ENCODE assay signal across 8 cellular contexts in genomic region chr11:60915250-60915914, GRCh38. TPM values are rescaled to one million over a fixed set of nuclear protein-coding genes. Genes with fewer than 3 reads are reported as not detected.
DNase-seq lines count a peak whose midpoint lies in the region; ATAC-seq and TF ChIP-seq lines count a peak whose summit lies in the region.

No MANE protein-coding gene starts in this region.

- peak overlapping the region; percentile 99 for H2AFZ ChIP-seq in osteoblast (ENCODE audit: low read length)

- no peaks in the 10 kb centered on the region for H3K27me3 Mint-ChIP-seq in activated T-helper 17 cell treated with anti-CD3 and anti-CD28 coated beads, Interleukin-2, amount 50 U/mL, for 72 hours

- peak overlapping the region; percentile 87 for H3K27ac Mint-ChIP-seq in activated T-helper 17 cell treated with anti-CD3 and anti-CD28 coated beads, Interleukin-2, amount 50 U/mL, for 72 hours

- peak; percentile 38 for ATAC-seq in HG02973 (IDR thresholded peaks at IDR 0.05; ENCODE audit: unreplicated experiment)
- ATAC-seq in activated T-helper 17 cell treated with anti-CD3 and anti-CD28 coated beads, Interleukin-2, amount 50 U/mL, for 72 hours (replicated peaks), result peak; percentile 66

- peaks cover 3% of the 10 kb centered on the region for H4K20me1 ChIP-seq in osteoblast (ENCODE audit: insufficient read depth, low read length)

- H3K4me1 ChIP-seq in osteoblast (ENCODE audit: insufficient read depth, low read length) (peaks cover 22% of the 10 kb centered on the region), thymus (ENCODE audit: control insufficient read depth, insufficient read depth, low read length) (peaks cover 36% of the 10 kb centered on the region)

- peak overlapping the region; percentile 99 for H3K4me2 ChIP-seq in osteoblast (ENCODE audit: insufficient read depth, low read length)

- TF ChIP-seq CTCF in foreskin fibroblast (IDR thresholded peaks at IDR 0.05; ENCODE audit: low read depth, low read length) (peak; percentile 14), osteoblast (IDR thresholded peaks at IDR 0.05; ENCODE audit: extremely low read depth, low read depth, low read length) (peak; percentile 40)

- peak; percentile 81 for DNase-seq in NK-92 treated with Interleukin-12 subunit alpha and Interleukin-12 subunit beta, amount 100 ng/mL, for 24 hours (lab: John Stamatoyannopoulos, UW)
- DNase-seq in NK-92 (lab: John Stamatoyannopoulos, UW; ENCODE audit: unreplicated experiment) (no peak), RKO (ENCODE audit: low spot score) (peak; percentile 89), foreskin fibroblast (peak; percentile 64 to 87), osteoblast (ENCODE audit: insufficient read length, low spot score, missing footprints) (peak; percentile 95)

- H3K4me1 Mint-ChIP-seq in activated T-helper 17 cell treated with anti-CD3 and anti-CD28 coated beads, Interleukin-2, amount 50 U/mL, for 72 hours, result peaks cover 38% of the 10 kb centered on the region

- H3K4me3 ChIP-seq in foreskin fibroblast (ENCODE audit: low read depth in 1 of 2, low read length in 2 of 2) (peak overlapping the region; percentile 69 to 79), osteoblast (ENCODE audit: insufficient read depth, low read length) (peak overlapping the region; percentile 89), thymus (ENCODE audit: low read length) (peak overlapping the region; percentile 68)

- H3K79me2 ChIP-seq in osteoblast (ENCODE audit: insufficient read depth, low read length), result peaks cover 31% of the 10 kb centered on the region

- WGBS in thymus, result 3% methylated on average over 17 of the region's 17 CpGs

- H3K36me3 ChIP-seq in osteoblast (ENCODE audit: insufficient read depth, low read length) (peaks cover under 1% of the 10 kb centered on the region), thymus (ENCODE audit: control insufficient read depth, insufficient read depth) (peaks cover 10% of the 10 kb centered on the region)

- no peaks in the 10 kb centered on the region for H3K9me3 Mint-ChIP-seq in activated T-helper 17 cell treated with anti-CD3 and anti-CD28 coated beads, Interleukin-2, amount 50 U/mL, for 72 hours

- peaks cover 42% of the 10 kb centered on the region for H3K36me3 Mint-ChIP-seq in activated T-helper 17 cell treated with anti-CD3 and anti-CD28 coated beads, Interleukin-2, amount 50 U/mL, for 72 hours (ENCODE audit: low read depth)

- H3K27ac ChIP-seq in osteoblast (ENCODE audit: low read depth, low read length), result peak overlapping the region; percentile 46
- peak overlapping the region; percentile 88 for H3K27ac ChIP-seq in thymus (ENCODE audit: low read depth)

- peak overlapping the region; percentile 93 for H3K4me3 Mint-ChIP-seq in activated T-helper 17 cell treated with anti-CD3 and anti-CD28 coated beads, Interleukin-2, amount 50 U/mL, for 72 hours

- H3K27me3 ChIP-seq in osteoblast (ENCODE audit: insufficient read depth, low read length) (peaks cover 13% of the 10 kb centered on the region), thymus (ENCODE audit: control insufficient read depth, insufficient read depth) (no peaks in the 10 kb centered on the region)

- H3K9me3 ChIP-seq in osteoblast (ENCODE audit: low read depth, low read length) (no peaks in the 10 kb centered on the region), thymus (ENCODE audit: control insufficient read depth) (no peaks in the 10 kb centered on the region)

RNA-seq across cellular contexts. Expression of gene TMEM109, which starts 1.4 kb away (rescaled TPM):
- total RNA-seq in activated T-helper 17 cell treated with anti-CD3 and anti-CD28 coated beads, Interleukin-2, amount 50 U/mL, for 72 hours, result 10 to 100 TPM; 42.8 to 99.7 TPM
- 36.6 and 38.6 TPM in 2 replicates for total RNA-seq in osteoblast
- 58.1 TPM for polyA plus RNA-seq in thymus

RNA-seq across cellular contexts. Expression of gene TMEM132A, which starts 8.9 kb away (rescaled TPM):
- under 1 TPM in 1 of 2 donors, not detected in 1; 0.29 TPM for total RNA-seq in activated T-helper 17 cell treated with anti-CD3 and anti-CD28 coated beads, Interleukin-2, amount 50 U/mL, for 72 hours
- total RNA-seq in osteoblast, result 12.1 and 19.5 TPM in 2 replicates
- 5.7 TPM for polyA plus RNA-seq in thymus

RNA-seq across cellular contexts. Expression of gene PRPF19, which starts 9.0 kb away (rescaled TPM):
- 100 to 1,000 TPM in 1 of 2 donors, 10 to 100 TPM in 1; 80.2 to 165 TPM for total RNA-seq in activated T-helper 17 cell treated with anti-CD3 and anti-CD28 coated beads, Interleukin-2, amount 50 U/mL, for 72 hours
- total RNA-seq in osteoblast, result 39.8 and 46.0 TPM in 2 replicates
- 49.2 TPM for polyA plus RNA-seq in thymus

RNA-seq across cellular contexts. Expression of gene SLC15A3, which starts 36.6 kb away (rescaled TPM):
- 1 to 10 TPM; 1.0 to 1.3 TPM for total RNA-seq in activated T-helper 17 cell treated with anti-CD3 and anti-CD28 coated beads, Interleukin-2, amount 50 U/mL, for 72 hours
- 10.9 and 13.0 TPM in 2 replicates for total RNA-seq in osteoblast
- 37.5 TPM for polyA plus RNA-seq in thymus

RNA-seq across cellular contexts. Expression of gene ZP1, which starts 48.0 kb away (rescaled TPM):
- under 1 TPM in 1 of 2 donors, not detected in 1; 0.16 TPM for total RNA-seq in activated T-helper 17 cell treated with anti-CD3 and anti-CD28 coated beads, Interleukin-2, amount 50 U/mL, for 72 hours
- under 0.01 and 0.36 TPM in 2 replicates for total RNA-seq in osteoblast
- 1.5 TPM for polyA plus RNA-seq in thymus

Comparison
In these comparisons a context has a peak if more than half of its experiments do, and no peak if none do; other contexts are left out.
1. RNA of gene TMEM132A, which starts 8.9 kb away (total RNA-seq): 12.1 to 19.5 TPM in osteoblast; 0.29 TPM in activated T-helper 17 cell treated with anti-CD3 and anti-CD28 coated beads, Interleukin-2, amount 50 U/mL, for 72 hours; every median in the first group is over 10 times any median in the second.
2. Peak in every context shown above with its lines, with median percentiles within 50 percentile points of each other: H3K4me3 ChIP-seq.